In genomic region chr5:126402591-126402990, GRCh38 we compare ENCODE assay signal across 20 cellular contexts. TPM values are rescaled to one million over a fixed set of nuclear protein-coding genes. Genes with fewer than 3 reads are reported as not detected.
DNase-seq lines count a peak whose midpoint lies in the region; TF ChIP-seq lines count a peak whose summit lies in the region.
"Had no signal": no experiment of that assay in that cellular context is flagged by ENCODE, and none has a peak within 500 bp of the region (broad histone marks: within the 10 kb centered on the region; RNA-seq: fewer than 3 reads in every experiment).

No MANE protein-coding gene starts in this region.

- H3K79me2 ChIP-seq in osteoblast (ENCODE audit: insufficient read depth, low read length) = no peaks in the 10 kb centered on the region

- H3K36me3 ChIP-seq in esophagus muscularis mucosa = no peaks in the 10 kb centered on the region
- H3K36me3 ChIP-seq in osteoblast (ENCODE audit: insufficient read depth, low read length) = no peaks in the 10 kb centered on the region
- no peaks in the 10 kb centered on the region for H3K36me3 ChIP-seq in skeletal muscle tissue (ENCODE audit: control insufficient read depth in 3 of 3, insufficient read depth in 3 of 3, low read length in 3 of 3)
- H3K36me3 ChIP-seq: BE2C, HAP-1 had no signal

- no peak for TF ChIP-seq EP300 in esophagus muscularis mucosa (IDR thresholded peaks at IDR 0.05)

- DNase-seq in GM04504 (ENCODE audit: low read depth) (peak; percentile 31), esophagus muscularis mucosa (ENCODE audit: extremely low spot score) (no peak), osteoblast (ENCODE audit: insufficient read length, low spot score, missing footprints) (no peak), retina (no peak), cerebellum (ENCODE audit: low spot score) (no peak), NCI-H446 treated with DMSO at 0.1 percent for 48 hours (lab: John Stamatoyannopoulos, UW) (no peak)
- DNase-seq: BE2C, DMS79, NCI-H1092, NCI-H1436, NCI-H2029, NCI-H345, NCI-H524 treated with DMSO at 0.1 percent for 48 hours, NCI-H82 had no signal

- no peak overlapping the region for H3K9ac ChIP-seq in skeletal muscle tissue (ENCODE audit: low read depth in 1 of 3, low read length in 3 of 3)

- TF ChIP-seq POLR2A in esophagus muscularis mucosa (IDR thresholded peaks at IDR 0.05; ENCODE audit: low read depth) = no peak

- no peak overlapping the region for H2AFZ ChIP-seq in osteoblast (ENCODE audit: low read length)
- H2AFZ ChIP-seq: GM23338 had no signal

- H3K27me3 ChIP-seq in esophagus muscularis mucosa = no peaks in the 10 kb centered on the region
- no peaks in the 10 kb centered on the region for H3K27me3 ChIP-seq in osteoblast (ENCODE audit: insufficient read depth, low read length)
- no peaks in the 10 kb centered on the region for H3K27me3 ChIP-seq in skeletal muscle tissue (ENCODE audit: control insufficient read depth in 3 of 3, insufficient read depth in 3 of 3, low read length in 3 of 3)
- H3K27me3 ChIP-seq: BE2C had no signal

- H3K4me1 ChIP-seq in esophagus muscularis mucosa (peaks cover 0 to 47% (median 40%) of the 10 kb centered on the region in 4 donors), osteoblast (ENCODE audit: insufficient read depth, low read length) (peaks cover 23% of the 10 kb centered on the region), skeletal muscle tissue (ENCODE audit: control insufficient read depth in 3 of 3, insufficient read depth in 3 of 3, low read length in 3 of 3) (peaks cover 0 to 8% (median 6%) of the 10 kb centered on the region in 3 donors)
- H3K4me1 ChIP-seq: BE2C had no signal

- TF ChIP-seq CTCF in esophagus muscularis mucosa (IDR thresholded peaks at IDR 0.05) (no peak), osteoblast (IDR thresholded peaks at IDR 0.05; ENCODE audit: extremely low read depth, low read depth, low read length) (no peak)

- H4K20me1 ChIP-seq in osteoblast (ENCODE audit: insufficient read depth, low read length) = no peaks in the 10 kb centered on the region

- H3K27ac ChIP-seq in esophagus muscularis mucosa (replicated peaks in 1 of 4) (peak overlapping the region; percentile 8 to 67 (median 58)), osteoblast (ENCODE audit: low read depth, low read length) (peak overlapping the region; percentile 70), skeletal muscle tissue (ENCODE audit: low read depth, low read length) (peak overlapping the region; percentile 34)
- H3K27ac ChIP-seq: HL-60 had no signal

- H3K4me2 ChIP-seq in osteoblast (ENCODE audit: insufficient read depth, low read length) = no peak overlapping the region
- H3K4me2 ChIP-seq: GM23338 had no signal

- no peak overlapping the region for H3K4me3 ChIP-seq in esophagus muscularis mucosa
- no peak overlapping the region for H3K4me3 ChIP-seq in osteoblast (ENCODE audit: insufficient read depth, low read length)
- peak overlapping the region in 1 of 3 donors; percentile 5 for H3K4me3 ChIP-seq in skeletal muscle tissue (ENCODE audit: low read length in 3 of 3)
- H3K4me3 ChIP-seq: GM12878, GM23338, HAP-1, K562 had no signal

- intact Hi-C loops in esophagus muscularis mucosa (cut with DNase I) = no loop called here

- H3K9me3 ChIP-seq in esophagus muscularis mucosa (peaks cover 0 to 17% (median 7%) of the 10 kb centered on the region in 4 donors), osteoblast (ENCODE audit: low read depth, low read length) (no peaks in the 10 kb centered on the region), skeletal muscle tissue (ENCODE audit: control insufficient read depth in 3 of 3, low read length in 3 of 3) (peaks cover 0 to 6% (median 5%) of the 10 kb centered on the region in 3 donors)
- H3K9me3 ChIP-seq: BE2C, HAP-1 had no signal

RNA-seq across cellular contexts. Expression of gene GRAMD2B, which starts 20.6 kb away (rescaled TPM):
- 10 to 100 TPM; 37.9 to 76.5 (median 49.4) TPM for total RNA-seq in esophagus muscularis mucosa
- total RNA-seq in osteoblast = 89.8 and 94.6 TPM in 2 replicates
- 8.9 TPM for total RNA-seq in skeletal muscle tissue
- total RNA-seq in cerebellum = 8.6 TPM
